Comparison of ENCODE assay signal across 8 cellular contexts in genomic region chr14:21384494-21384851, GRCh38. TPM values are rescaled to one million over a fixed set of nuclear protein-coding genes. Genes with fewer than 3 reads are reported as not detected.
DNase-seq lines count a peak whose midpoint lies in the region; ATAC-seq and TF ChIP-seq lines count a peak whose summit lies in the region.

No MANE protein-coding gene starts in this region.

- peaks cover 30% of the 10 kb centered on the region for H3K36me3 ChIP-seq in cardiac muscle cell
- peaks cover 33% of the 10 kb centered on the region for H3K36me3 ChIP-seq in iPS-18a (ENCODE audit: control insufficient read depth, low read depth, low read length)
- peaks cover 12 to 44% (median 43%) of the 10 kb centered on the region in 4 donors for H3K36me3 ChIP-seq in stomach

- TF ChIP-seq CTCF in cardiac muscle cell (IDR thresholded peaks at IDR 0.05; ENCODE audit: low read depth, low read length), result no peak
- TF ChIP-seq CTCF in WI38 (IDR thresholded peaks at IDR 0.05; ENCODE audit: low read depth, low read length), result no peak
- no peak for TF ChIP-seq CTCF in stomach (IDR thresholded peaks at IDR 0.05)

- H3K27me3 ChIP-seq in cardiac muscle cell (no peaks in the 10 kb centered on the region), iPS-18a (ENCODE audit: control insufficient read depth, insufficient read depth, low read length) (no peaks in the 10 kb centered on the region), stomach (no peaks in the 10 kb centered on the region)

- DNase-seq in cardiac muscle cell (ENCODE audit: low read depth in 1 of 2, low spot score in 1 of 2) (no peak), left cardiac atrium (no peak), stomach (no peak), cortex of kidney (lab: John Stamatoyannopoulos, UW) (no peak), retina (no peak)

- WGBS in stomach, 5 donors, result 0 to 3% (median 0%) methylated on average over 12 of the region's 12 CpGs

- H3K9me3 ChIP-seq in cardiac muscle cell (ENCODE audit: low read depth), result no peaks in the 10 kb centered on the region
- H3K9me3 ChIP-seq in iPS-18a (ENCODE audit: control insufficient read depth, low read depth, low read length), result no peaks in the 10 kb centered on the region
- H3K9me3 ChIP-seq in stomach, result no peaks in the 10 kb centered on the region

- H3K27ac ChIP-seq in cardiac muscle cell, result peak overlapping the region; percentile 97
- peak overlapping the region; percentile 37 for H3K27ac ChIP-seq in iPS-18a (ENCODE audit: low read length)
- peak overlapping the region; percentile 88 to 94 (median 90) for H3K27ac ChIP-seq in stomach

- H3K9ac ChIP-seq in iPS-18a (ENCODE audit: low read length), result peak overlapping the region; percentile 99

- ATAC-seq in left cardiac atrium (no peak), HG03039 (IDR thresholded peaks at IDR 0.05; ENCODE audit: unreplicated experiment) (peak; percentile 20)

- H3K4me1 ChIP-seq in cardiac muscle cell (ENCODE audit: low read depth) (peaks cover 7% of the 10 kb centered on the region), iPS-18a (ENCODE audit: control insufficient read depth, low read depth, low read length) (peaks cover 12% of the 10 kb centered on the region), stomach (peaks cover 6 to 48% (median 38%) of the 10 kb centered on the region in 4 donors)

- peak overlapping the region; percentile 88 for H3K4me3 ChIP-seq in cardiac muscle cell
- H3K4me3 ChIP-seq in WI38 (ENCODE audit: low read depth, low read length), result peak overlapping the region; percentile 96
- H3K4me3 ChIP-seq in iPS-18a (ENCODE audit: low read length), result peak overlapping the region; percentile 99
- peak overlapping the region; percentile 73 to 92 (median 80) for H3K4me3 ChIP-seq in stomach

- intact Hi-C loops in left cardiac atrium (cut with DNase I), result loop anchor here in 1 of 2 donors (2.0 kb wide), 1 partner anchor 92 kb away; the partner anchor contains the start of genes RAB2B and TOX4
- intact Hi-C loops in stomach (cut with DNase I; ENCODE audit: low total_unique reads), result loop anchor here (10.0 kb wide), 1 partner anchor 150 kb away; no protein-coding TSS in a partner anchor

- TF ChIP-seq EP300 in stomach (IDR thresholded peaks at IDR 0.05), result no peak

- no peak for TF ChIP-seq POLR2A in stomach (IDR thresholded peaks at IDR 0.05)

RNA-seq across cellular contexts. Expression of gene SUPT16H, which starts 0.7 kb away (rescaled TPM):
- total RNA-seq in cardiac muscle cell (42.5 and 61.2 TPM in 2 replicates), left cardiac atrium (10 to 100 TPM; 31.2 to 39.7 TPM), stomach (10 to 100 TPM; 14.2 to 76.2 (median 27.4) TPM)
- polyA plus RNA-seq in cardiac muscle cell (61.7 and 86.0 TPM in 2 replicates), stomach (10 to 100 TPM; 34.1 to 39.7 (median 35.1) TPM)

Comparison
In these comparisons a context has a peak if more than half of its experiments do, and no peak if none do; other contexts are left out.
1. H3K27ac ChIP-seq: peak in every context shown above with its lines; median percentile 97 in cardiac muscle cell; 90 in stomach; 37 in iPS-18a.